21 cellular contexts compared by ENCODE assay signal in the genomic region with DNA sequence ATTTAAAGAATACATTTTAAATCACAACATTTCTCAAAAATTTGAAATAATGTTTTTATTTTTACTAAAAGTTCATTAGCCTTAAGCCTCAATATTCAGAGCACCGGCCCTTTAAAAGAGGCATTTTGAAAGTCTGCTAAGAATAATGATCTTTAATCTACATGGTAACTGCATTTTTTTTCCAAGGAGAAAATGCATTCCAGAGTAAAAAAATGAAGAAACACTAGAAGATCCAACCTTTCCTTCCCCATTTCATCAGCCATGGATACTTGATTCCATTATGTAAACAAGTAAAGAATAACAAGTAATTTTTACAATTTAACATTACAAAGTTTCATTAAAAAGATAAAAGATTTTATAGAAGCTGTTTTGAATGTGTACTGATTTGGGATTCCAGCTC. TPM values are rescaled to one million over a fixed set of nuclear protein-coding genes. Genes with fewer than 3 reads are reported as not detected.
A peak's percentile ranks its signal among the peaks of the same experiment; 100 is the strongest.
DNase-seq lines count a peak whose midpoint lies in the region; FAIRE-seq and TF ChIP-seq lines count a peak whose summit lies in the region.
"Had no signal": no experiment of that assay in that cellular context is flagged by ENCODE, and none has a peak within 500 bp of the region (broad histone marks: within the 10 kb centered on the region; RNA-seq: fewer than 3 reads in every experiment).

No MANE protein-coding gene starts in this region.

- TF ChIP-seq CTCF in AG10803 (conservative IDR thresholded peaks at IDR 0.05; ENCODE audit: low read length) = no peak
- TF ChIP-seq CTCF in thyroid gland (IDR thresholded peaks at IDR 0.05) = no peak

- intact Hi-C loops in thyroid gland (cut with DNase I) = no loop called here

- FAIRE-seq in frontal cortex (lab: Jason Lieb, UNC) = peak; percentile 60
- FAIRE-seq: A204.1, GM12892, H54 had no signal

- no peak overlapping the region for H3K4me3 ChIP-seq in AG10803 (ENCODE audit: low read length)
- H3K4me3 ChIP-seq in adipocyte (ENCODE audit: low read length) = no peak overlapping the region
- H3K4me3 ChIP-seq in thyroid gland (replicated peaks in 1 of 3) = no peak overlapping the region
- H3K4me3 ChIP-seq: BLaER1 treated with 17β-estradiol and CSF1 and Interleukin-3, amounts not matched to agents 10 nM and 100 nM; HAP-1 had no signal

- H3K36me3 ChIP-seq in adipocyte (ENCODE audit: control insufficient read depth, insufficient read depth, low read length, severe bottlenecking) = peaks cover 15% of the 10 kb centered on the region
- no peaks in the 10 kb centered on the region for H3K36me3 ChIP-seq in thyroid gland
- H3K36me3 ChIP-seq: BE2C; BLaER1 treated with 17β-estradiol and CSF1 and Interleukin-3, amounts not matched to agents 10 nM and 100 nM; HAP-1 had no signal

- H3K27me3 ChIP-seq in adipocyte (replicated peaks; ENCODE audit: control insufficient read depth, insufficient read depth, low read length) (no peaks in the 10 kb centered on the region), thyroid gland (no peaks in the 10 kb centered on the region)
- H3K27me3 ChIP-seq: BE2C; BLaER1 treated with 17β-estradiol and CSF1 and Interleukin-3, amounts not matched to agents 10 nM and 100 nM had no signal

- peak overlapping the region in 2 of 3 donors; percentile 27 to 55 for H3K27ac ChIP-seq in thyroid gland
- H3K27ac ChIP-seq: 22Rv1; BLaER1 treated with 17β-estradiol and CSF1 and Interleukin-3, amounts not matched to agents 10 nM and 100 nM had no signal

- 77 to 85% methylated on average over 1 of the region's 1 CpG for WGBS in thyroid gland, 2 donors

- no peak for TF ChIP-seq POLR2A in thyroid gland (IDR thresholded peaks at IDR 0.05)

- peak; percentile 8 for DNase-seq in AG10803 (ENCODE audit: low read depth)
- DNase-seq in adipocyte (ENCODE audit: low read depth) = peak; percentile 52
- no peak for DNase-seq in frontal cortex (ENCODE audit: low spot score in 2 of 2)
- DNase-seq in thyroid gland = no peak
- no peak for DNase-seq in cerebellum (ENCODE audit: low spot score)
- DNase-seq in Kasumi-1 (lab: John Stamatoyannopoulos, UW) = no peak
- DNase-seq in NCI-H748 (lab: John Stamatoyannopoulos, UW; ENCODE audit: unreplicated experiment) = no peak
- DNase-seq: AML-193; BE2C; CD4-positive, alpha-beta T cell; CD8-positive, alpha-beta memory T cell; DMS53; DMS79 treated with DMSO at 0.1 percent for 48 hours; GOT3; HFFc6 had no signal

- no peaks in the 10 kb centered on the region for H3K9me3 ChIP-seq in adipocyte (ENCODE audit: control insufficient read depth, low read length)
- H3K9me3 ChIP-seq in thyroid gland = no peaks in the 10 kb centered on the region
- H3K9me3 ChIP-seq: BE2C; BLaER1 treated with 17β-estradiol and CSF1 and Interleukin-3, amounts not matched to agents 10 nM and 100 nM; HAP-1 had no signal

- no peak overlapping the region for H3K9ac ChIP-seq in adipocyte (ENCODE audit: low read length)
- H3K9ac ChIP-seq: BLaER1 treated with 17β-estradiol and CSF1 and Interleukin-3, amounts not matched to agents 10 nM and 100 nM had no signal

- H3K4me1 ChIP-seq in adipocyte (ENCODE audit: control insufficient read depth, insufficient read depth, low read length) = peaks cover 4% of the 10 kb centered on the region
- H3K4me1 ChIP-seq in thyroid gland = peaks cover 8 to 37% of the 10 kb centered on the region in 2 donors
- H3K4me1 ChIP-seq: BE2C; BLaER1 treated with 17β-estradiol and CSF1 and Interleukin-3, amounts not matched to agents 10 nM and 100 nM had no signal

RNA-seq across cellular contexts. Expression of gene LCA5, which starts 21.8 kb away (rescaled TPM):
- total RNA-seq in frontal cortex = 14.3 TPM
- total RNA-seq in thyroid gland = 10 to 100 TPM; 13.7 to 18.8 (median 16.3) TPM
- total RNA-seq in cerebellum = 14.3 TPM
- total RNA-seq: CD4-positive, alpha-beta T cell had no signal

Comparison
In these comparisons a context has a peak if more than half of its experiments do, and no peak if none do; other contexts are left out.
1. DNase-seq: peak in AG10803 (single experiment) and adipocyte (single experiment); none in frontal cortex (0 of 2), thyroid gland (0 of 2), cerebellum (single experiment), Kasumi-1 (0 of 2) and NCI-H748 (single experiment).